In the genomic region with DNA sequence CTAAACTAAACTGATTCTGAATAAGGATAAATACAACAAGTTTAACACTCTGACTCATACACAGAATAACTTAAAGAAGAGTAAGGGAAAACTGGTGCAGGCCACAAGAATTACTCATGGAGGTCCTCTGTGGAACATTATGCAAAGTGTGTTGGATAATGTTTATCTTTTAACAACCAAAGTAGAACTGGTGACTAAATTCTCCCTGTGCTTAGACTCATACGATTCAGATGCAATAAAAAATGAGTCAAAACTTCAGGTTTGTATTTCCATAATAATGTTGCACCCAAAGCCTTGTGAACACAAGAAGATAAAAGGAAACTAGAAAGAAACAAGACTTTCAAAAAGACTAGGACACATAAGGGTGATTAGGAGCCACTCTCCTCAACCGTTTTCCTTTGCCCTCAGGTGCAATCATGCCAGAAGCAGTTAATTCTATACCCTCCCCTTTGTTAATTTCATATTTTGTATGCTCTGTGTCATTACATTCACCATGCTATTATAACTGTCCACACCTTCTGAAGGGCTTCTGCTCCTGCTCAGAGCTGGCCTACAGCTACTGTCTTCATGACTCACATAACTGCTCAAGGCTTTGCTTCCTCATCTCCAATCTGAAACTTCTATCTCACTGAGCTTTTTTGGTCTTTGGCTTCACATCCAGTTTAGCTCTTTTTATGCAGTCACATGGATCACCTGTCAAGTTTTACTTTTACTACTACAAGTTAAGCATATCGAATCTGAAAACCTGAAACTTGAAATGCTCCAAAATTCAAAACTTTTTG, we compare ENCODE assay signal across 9 cellular contexts.
DNase-seq lines count a peak whose midpoint lies in the region; ATAC-seq, FAIRE-seq and TF ChIP-seq lines count a peak whose summit lies in the region.
"Had no signal": no experiment of that assay in that cellular context is flagged by ENCODE, and none has a peak within 500 bp of the region (broad histone marks: within the 10 kb centered on the region; RNA-seq: fewer than 3 reads in every experiment).

No MANE protein-coding gene starts in this region.

- DNase-seq in EH (ENCODE audit: low read depth) (peak; percentile 96), HCEC 1CT (peak; percentile 94), RCC 7860 (ENCODE audit: low spot score) (peak; percentile 81), fibroblast of villous mesenchyme (ENCODE audit: low read depth) (peak; percentile 91), HuH-7.5 (ENCODE audit: low spot score) (no peak), SKM-1 treated with dmso at 0.1 percent for 144 hours (lab: John Stamatoyannopoulos, UW; ENCODE audit: unreplicated experiment) (no peak)
- no peak for DNase-seq in stimulated activated CD4-positive, alpha-beta T cell treated with anti-CD3 and anti-CD28 coated beads, Interleukin-15, amount 100 ng/mL, for 24 hours

- FAIRE-seq in RCC 7860 (lab: Jason Lieb, UNC): peak; percentile 93

- ATAC-seq in GM21526 (IDR thresholded peaks at IDR 0.05; ENCODE audit: low FRiP score, unreplicated experiment): no peak

- TF ChIP-seq CTCF in fibroblast of villous mesenchyme (IDR thresholded peaks at IDR 0.05; ENCODE audit: insufficient read depth, low read depth, low read length): no peak

- H3K4me3 ChIP-seq in fibroblast of villous mesenchyme (ENCODE audit: low read depth, low read length): no peak overlapping the region
- H3K4me3 ChIP-seq: SK-N-MC had no signal

Comparison
In these comparisons a context has a peak if more than half of its experiments do, and no peak if none do; other contexts are left out.
1. DNase-seq: peak in EH (single experiment), HCEC 1CT (single experiment), RCC 7860 (single experiment) and fibroblast of villous mesenchyme (single experiment); none in HuH-7.5 (single experiment), SKM-1 treated with dmso at 0.1 percent for 144 hours (single experiment) and stimulated activated CD4-positive, alpha-beta T cell treated with anti-CD3 and anti-CD28 coated beads, Interleukin-15, amount 100 ng/mL, for 24 hours (single experiment).